Comparison of ENCODE assay signal across 29 cellular contexts in genomic region chr16:13042291-13042690, GRCh38.
"Had no signal": no experiment of that assay in that cellular context is flagged by ENCODE, and none has a peak within 500 bp of the region (broad histone marks: within the 10 kb centered on the region; RNA-seq: fewer than 3 reads in every experiment).

No MANE protein-coding gene starts in this region.

- H3K9me3 ChIP-seq: adrenal gland, body of pancreas had no signal

- H3K27ac ChIP-seq: adrenal gland, body of pancreas, breast epithelium, KMS-11, PC-9, SK-N-MC had no signal

- DNase-seq: activated CD4-positive, alpha-beta T cell treated with anti-CD3 and anti-CD28 coated beads for 36 hours; activated CD4-positive, alpha-beta T cell treated with anti-CD3 and anti-CD28 coated beads, Interleukin-2, amount 10 ng/mL, durations not matched to agents 7 days and 5 days; activated CD4-positive, alpha-beta T cell treated with anti-CD3 and anti-CD28 coated beads, Interleukin-2, amount 50 U/mL, for 48 hours; activated CD8-positive, alpha-beta memory T cell treated with anti-CD3 and anti-CD28 coated beads, Interleukin-2, amount 50 U/mL, for 4 hours; activated CD8-positive, alpha-beta T cell treated with anti-CD3 and anti-CD28 coated beads, Interleukin-2, amount 10 ng/mL, durations not matched to agents 7 days and 5 days; activated gamma-delta T cell treated with Interleukin-2 at 50 U/mL for 16 hours; activated naive CD4-positive, alpha-beta T cell treated with anti-CD3 and anti-CD28 coated beads for 36 hours; activated T-cell treated with anti-CD3 and anti-CD28 coated beads for 4 hours; activated T-cell treated with anti-CD3 and anti-CD28 coated beads, Interleukin-2, amount 50 U/mL, for 4 hours; adrenal gland; body of pancreas; NCI-H1417; NCI-H146; NCI-H187; NCI-H2227 treated with DMSO at 0.1 percent for 48 hours; NCI-H510A treated with DMSO at 0.1 percent for 48 hours; NCI-H526 treated with DMSO at 0.1 percent for 48 hours; NCI-H774; PC-9; Right ventricle myocardium superior; T1000 had no signal

- H3K36me3 ChIP-seq: adrenal gland, breast epithelium had no signal

- H2AFZ ChIP-seq: PC-9 had no signal

- H3K4me3 ChIP-seq: adrenal gland, body of pancreas, breast epithelium, PC-9, SK-N-MC had no signal

- H3K9ac ChIP-seq: KMS-11 had no signal

- H3K4me1 Mint-ChIP-seq: activated CD4-positive, alpha-beta T cell treated with anti-CD3 and anti-CD28 coated beads for 36 hours; activated CD4-positive, alpha-beta T cell treated with anti-CD3 and anti-CD28 coated beads, Interleukin-2, amount 10 ng/mL, durations not matched to agents 7 days and 5 days had no signal

- H3K4me3 Mint-ChIP-seq: activated CD4-positive, alpha-beta T cell treated with anti-CD3 and anti-CD28 coated beads for 36 hours; activated CD4-positive, alpha-beta T cell treated with anti-CD3 and anti-CD28 coated beads, Interleukin-2, amount 10 ng/mL, durations not matched to agents 7 days and 5 days; activated CD8-positive, alpha-beta T cell treated with anti-CD3 and anti-CD28 coated beads, Interleukin-2, amount 10 ng/mL, durations not matched to agents 7 days and 5 days; activated naive CD4-positive, alpha-beta T cell treated with anti-CD3 and anti-CD28 coated beads for 36 hours; activated T-cell treated with anti-CD3 and anti-CD28 coated beads, Interleukin-2, amount 50 U/mL, for 4 hours; activated T-helper 1 cell treated with anti-CD3 and anti-CD28 coated beads, Interleukin-12 subunit alpha, Interleukin-12 subunit beta, Interleukin-2, Interleukin-4 antibody, amounts not matched to agents 30 ng/mL and 10 ng/mL and 1 ng/mL, durations not matched to agents 14 hours and 24 hours and 36 hours; WTC11 had no signal

- H3K27me3 Mint-ChIP-seq: activated CD4-positive, alpha-beta T cell treated with anti-CD3 and anti-CD28 coated beads for 36 hours; activated CD4-positive, alpha-beta T cell treated with anti-CD3 and anti-CD28 coated beads, Interleukin-2, amount 10 ng/mL, durations not matched to agents 7 days and 5 days had no signal

- FAIRE-seq: astrocyte, RCC 7860 had no signal

- H3K4me1 ChIP-seq: adrenal gland, body of pancreas, breast epithelium had no signal

- H3K27ac Mint-ChIP-seq: activated CD4-positive, alpha-beta T cell treated with anti-CD3 and anti-CD28 coated beads for 36 hours; activated CD4-positive, alpha-beta T cell treated with anti-CD3 and anti-CD28 coated beads, Interleukin-2, amount 10 ng/mL, durations not matched to agents 7 days and 5 days; activated CD8-positive, alpha-beta T cell treated with anti-CD3 and anti-CD28 coated beads, Interleukin-2, amount 10 ng/mL, durations not matched to agents 7 days and 5 days; activated naive CD4-positive, alpha-beta T cell treated with anti-CD3 and anti-CD28 coated beads for 36 hours; activated naive CD4-positive, alpha-beta T cell treated with anti-CD3 and anti-CD28 coated beads, Interleukin-2, amount 50 U/mL, for 72 hours; activated T-helper 1 cell treated with anti-CD3 and anti-CD28 coated beads, Interleukin-12 subunit alpha, Interleukin-12 subunit beta, Interleukin-2, Interleukin-4 antibody, amounts not matched to agents 30 ng/mL and 10 ng/mL and 1 ng/mL, durations not matched to agents 14 hours and 24 hours and 36 hours; WTC11 had no signal

- H3K27me3 ChIP-seq: adrenal gland, body of pancreas, breast epithelium had no signal

- H3K4me2 ChIP-seq: KMS-11, PC-9 had no signal
